ENCODE assay signal across 23 cellular contexts in the genomic region with DNA sequence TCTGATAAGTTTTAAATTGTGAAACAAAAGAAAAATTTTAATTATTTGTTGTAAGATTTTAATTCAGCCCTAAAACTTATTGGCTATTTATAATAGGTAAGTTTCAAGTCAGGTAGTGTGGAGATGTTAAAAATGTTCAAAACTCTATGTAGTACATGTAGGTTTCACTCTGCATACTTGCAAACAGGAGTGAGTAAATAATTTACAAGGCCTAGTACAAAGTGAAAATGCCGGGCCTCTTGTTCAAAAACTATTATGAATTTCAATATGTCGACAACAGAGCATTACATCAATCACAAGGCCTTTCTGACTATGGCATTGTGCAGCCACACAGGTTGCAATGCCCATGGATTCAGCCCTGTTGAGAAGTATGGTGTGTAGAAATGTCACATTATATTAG.
A peak's percentile ranks its signal among the peaks of the same experiment; 100 is the strongest.
DNase-seq lines count a peak whose midpoint lies in the region; ATAC-seq, FAIRE-seq and TF ChIP-seq lines count a peak whose summit lies in the region.
"Had no signal": no experiment of that assay in that cellular context is flagged by ENCODE, and none has a peak within 500 bp of the region (broad histone marks: within the 10 kb centered on the region; RNA-seq: fewer than 3 reads in every experiment).

No MANE protein-coding gene starts in this region.

- no peak overlapping the region for H2BK120ac ChIP-seq in H9 (ENCODE audit: low read depth, low read length, poor library complexity, severe bottlenecking)

- no peak overlapping the region for H3K4ac ChIP-seq in H9 (ENCODE audit: low read depth, low read length)

- no peak overlapping the region for H3K23ac ChIP-seq in H9 (ENCODE audit: insufficient read length, low read depth, low read length)

- H3K4me2 ChIP-seq in GM12878 (ENCODE audit: control insufficient read depth, insufficient read depth), result no peak overlapping the region
- H3K4me2 ChIP-seq in H9 (ENCODE audit: insufficient read depth, insufficient read length, low read length), result no peak overlapping the region
- H3K4me2 ChIP-seq: A549; BLaER1 treated with 17β-estradiol and CSF1 and Interleukin-3, amounts not matched to agents 10 nM and 100 nM had no signal

- H3K27me3 ChIP-seq in GM12878 (replicated peaks in 1 of 2; ENCODE audit: control insufficient read depth in 2 of 2, insufficient read depth in 2 of 2, low read length in 1 of 2) (no peaks in the 10 kb centered on the region), H9 (ENCODE audit: insufficient read depth, low read length) (no peaks in the 10 kb centered on the region)
- H3K27me3 ChIP-seq: BLaER1 treated with 17β-estradiol and CSF1 and Interleukin-3, amounts not matched to agents 10 nM and 100 nM had no signal

- H3K9ac ChIP-seq in GM12878 (ENCODE audit: control insufficient read depth, insufficient read depth, low read length) (no peak overlapping the region), H9 (ENCODE audit: extremely low read depth, insufficient read length, low read length) (no peak overlapping the region)
- H3K9ac ChIP-seq: BLaER1 treated with 17β-estradiol and CSF1 and Interleukin-3, amounts not matched to agents 10 nM and 100 nM had no signal

- no peak for TF ChIP-seq CTCF in GM12878 (IDR thresholded peaks at IDR 0.05 in 2 of 3, conservative IDR thresholded peaks at IDR 0.05 in 1 of 3; ENCODE audit: control insufficient read depth in 2 of 3, extremely low read depth in 1 of 3, insufficient read depth in 1 of 3, low read depth in 3 of 3, low read length in 3 of 3)
- TF ChIP-seq CTCF in H9 (conservative IDR thresholded peaks at IDR 0.05), result no peak

- no peaks in the 10 kb centered on the region for H3K36me3 Mint-ChIP-seq in H9 (ENCODE audit: insufficient read depth in 1 of 3, low read depth in 3 of 3)
- H3K36me3 Mint-ChIP-seq: CD8-positive, alpha-beta T cell had no signal

- H3K27ac ChIP-seq in GM12878 (ENCODE audit: control insufficient read depth, insufficient read depth) (no peak overlapping the region), H9 (ENCODE audit: insufficient read length, low read depth, low read length) (no peak overlapping the region)
- H3K27ac ChIP-seq: 22Rv1; A549; BLaER1 treated with 17β-estradiol and CSF1 and Interleukin-3, amounts not matched to agents 10 nM and 100 nM; C4-2B had no signal

- no peak overlapping the region for H2BK20ac ChIP-seq in H9 (ENCODE audit: low read depth, low read length, poor library complexity, severe bottlenecking)

- SMC1A ChIA-PET in GM12878 (lab: Charles Lee; ENCODE audit: uncharacterized antibody, unreplicated experiment), result no interaction called here

- no peaks in the 10 kb centered on the region for H3K79me1 ChIP-seq in H9 (ENCODE audit: insufficient read depth, low read depth, low read length, poor library complexity, severe bottlenecking)

- DNase-seq in GM12878 (ENCODE audit: low read depth, low spot score) (no peak), H9 (no peak), HuH-7.5 (ENCODE audit: low spot score) (no peak)
- DNase-seq: AML-193; Caco-2; Calu3; CD4-positive, alpha-beta T cell; CD8-positive, alpha-beta T cell; DMS79 treated with DMSO at 0.1 percent for 48 hours; GF-D8 had no signal

- no peaks in the 10 kb centered on the region for H3K27me3 Mint-ChIP-seq in H9 (ENCODE audit: low read depth)
- H3K27me3 Mint-ChIP-seq: B cell; CD4-positive, alpha-beta T cell had no signal

- no peak overlapping the region for H2AK5ac ChIP-seq in H9 (ENCODE audit: insufficient read length, low read length)

- H3T11ph ChIP-seq in H9 (ENCODE audit: low read length), result no peak overlapping the region

- CTCF ChIA-PET in GM12878 (lab: Yijun Ruan, JAX), result no interaction called here

- POLR2A ChIA-PET in GM12878 (lab: Charles Lee), result no interaction called here

- H3K56ac ChIP-seq in H9 (ENCODE audit: insufficient read length, low read depth, low read length), result no peak overlapping the region

- H3K4me1 Mint-ChIP-seq in H9, result no peaks in the 10 kb centered on the region
- H3K4me1 Mint-ChIP-seq: B cell had no signal

- no peaks in the 10 kb centered on the region for H3K23me2 ChIP-seq in H9 (ENCODE audit: insufficient read length, low read depth, low read length, poor library complexity, severe bottlenecking)

- H3K9me3 ChIP-seq in GM12878 (replicated peaks; ENCODE audit: control insufficient read depth, insufficient read depth, low read length) (no peaks in the 10 kb centered on the region), H9 (ENCODE audit: control insufficient read depth, low read depth, low read length) (no peaks in the 10 kb centered on the region)
- H3K9me3 ChIP-seq: A549; BLaER1 treated with 17β-estradiol and CSF1 and Interleukin-3, amounts not matched to agents 10 nM and 100 nM; Caco-2 had no signal

- no peak overlapping the region for H3K14ac ChIP-seq in H9 (ENCODE audit: insufficient read depth, low read length)

- no peak overlapping the region for H2BK15ac ChIP-seq in H9 (ENCODE audit: low read depth, low read length)

- TF ChIP-seq POLR2A in GM12878 (IDR thresholded peaks at IDR 0.05; ENCODE audit: low read depth, low read length), result no peak

- no peak overlapping the region for H4K8ac ChIP-seq in H9 (replicated peaks; ENCODE audit: insufficient read length, low read depth, low read length)

- TF ChIP-seq RAD21 in GM12878 (IDR thresholded peaks at IDR 0.05; ENCODE audit: insufficient read depth, low read depth, low read length), result no peak

- ATAC-seq in GM18873 (IDR thresholded peaks at IDR 0.05; ENCODE audit: low FRiP score, unreplicated experiment) (peak; percentile 43), GM19395 (IDR thresholded peaks at IDR 0.05; ENCODE audit: unreplicated experiment) (peak; percentile 65), HG02798 (IDR thresholded peaks at IDR 0.05; ENCODE audit: poor library complexity, unreplicated experiment) (peak; percentile 49), GM12878 (peak; percentile 46), HG03565 (IDR thresholded peaks at IDR 0.05; ENCODE audit: unreplicated experiment) (no peak)
- ATAC-seq: A549; CD8-positive, alpha-beta T cell had no signal

- no peak overlapping the region for H3K4me3 Mint-ChIP-seq in H9
- H3K4me3 Mint-ChIP-seq: B cell; CD4-positive, alpha-beta T cell; CD8-positive, alpha-beta T cell had no signal

- H3K4me3 ChIP-seq in GM12878, result no peak overlapping the region
- H3K4me3 ChIP-seq: A549; BLaER1 treated with 17β-estradiol and CSF1 and Interleukin-3, amounts not matched to agents 10 nM and 100 nM had no signal

- 0% methylated on average over 2 of the region's 2 CpGs for WGBS in GM12878 (ENCODE audit: insufficient coverage, insufficient replicate concordance, low lambda C conversion rate, missing lambda C conversion rate)
- WGBS in H9 (ENCODE audit: extremely low coverage, insufficient read length, low lambda C conversion rate), result no CpG with 5 or more reads among the region's 2 CpGs

- H4K20me1 ChIP-seq in GM12878 (ENCODE audit: control insufficient read depth, insufficient read depth) (no peaks in the 10 kb centered on the region), H9 (ENCODE audit: control insufficient read depth, insufficient read depth, insufficient read length) (no peaks in the 10 kb centered on the region)
- H4K20me1 ChIP-seq: BLaER1 treated with 17β-estradiol and CSF1 and Interleukin-3, amounts not matched to agents 10 nM and 100 nM had no signal

- intact Hi-C loops in GM12878 (cut with micrococcal nuclease; ENCODE audit: unreplicated experiment), result no loop called here

- no peak overlapping the region for H2AFZ ChIP-seq in GM12878 (ENCODE audit: control insufficient read depth, low read depth, low read length)
- no peak overlapping the region for H2AFZ ChIP-seq in H9 (ENCODE audit: low read length)

- FAIRE-seq in GM12878 (lab: Jason Lieb, UNC), result no peak
- FAIRE-seq: A549, D721Med, G401.6, GM12892, GM18507 had no signal

- no peak overlapping the region for H4K5ac ChIP-seq in H9 (ENCODE audit: insufficient read length, low read depth, low read length)

- H3K79me2 ChIP-seq in GM12878 (ENCODE audit: control insufficient read depth, insufficient read depth, low read length) (no peaks in the 10 kb centered on the region), H9 (ENCODE audit: insufficient read depth, low read length) (no peaks in the 10 kb centered on the region)

- in situ Hi-C loops in GM12878 (cut with MboI), result no loop called here

- H3K36me3 ChIP-seq in GM12878 (ENCODE audit: control insufficient read depth in 2 of 2, insufficient read depth in 2 of 2, low read length in 1 of 2), result no peaks in the 10 kb centered on the region
- H3K36me3 ChIP-seq: BLaER1 treated with 17β-estradiol and CSF1 and Interleukin-3, amounts not matched to agents 10 nM and 100 nM had no signal

- no TSS peak for BruUV-seq in GM12878 (replicated peaks; lab: Mats Ljungman, UMichigan)

- H4K91ac ChIP-seq in H9 (ENCODE audit: insufficient read length, low read depth, low read length), result no peak overlapping the region

- no peak overlapping the region for H2BK5ac ChIP-seq in H9 (ENCODE audit: insufficient read length, low read length)

- RAD21 ChIA-PET in GM12878 (lab: Charles Lee; ENCODE audit: unreplicated experiment), result no interaction called here

- H3K4me1 ChIP-seq in GM12878 (ENCODE audit: control insufficient read depth, insufficient read depth, low read length) (no peaks in the 10 kb centered on the region), H9 (ENCODE audit: insufficient read depth, low read length) (no peaks in the 10 kb centered on the region)
- H3K4me1 ChIP-seq: A549; BLaER1 treated with 17β-estradiol and CSF1 and Interleukin-3, amounts not matched to agents 10 nM and 100 nM; Caco-2 had no signal

- H3K18ac ChIP-seq in H9 (ENCODE audit: insufficient read length, low read depth, low read length), result no peak overlapping the region

- no peak overlapping the region; a peak in 1 of 7 replicates for H3K27ac Mint-ChIP-seq in H9
- H3K27ac Mint-ChIP-seq: B cell; CD4-positive, alpha-beta T cell; CD8-positive, alpha-beta T cell had no signal

- no peak overlapping the region for H2BK12ac ChIP-seq in H9 (ENCODE audit: insufficient read length, low read depth, low read length)

- TF ChIP-seq EP300 in GM12878 (IDR thresholded peaks at IDR 0.05; ENCODE audit: borderline replicate concordance in 1 of 2, control insufficient read depth in 1 of 2, low read depth in 2 of 2, low read length in 2 of 2), result no peak

- H3K9me3 Mint-ChIP-seq in H9, result no peaks in the 10 kb centered on the region
